Comparison of ENCODE assay signal across 16 cellular contexts in the genomic region with DNA sequence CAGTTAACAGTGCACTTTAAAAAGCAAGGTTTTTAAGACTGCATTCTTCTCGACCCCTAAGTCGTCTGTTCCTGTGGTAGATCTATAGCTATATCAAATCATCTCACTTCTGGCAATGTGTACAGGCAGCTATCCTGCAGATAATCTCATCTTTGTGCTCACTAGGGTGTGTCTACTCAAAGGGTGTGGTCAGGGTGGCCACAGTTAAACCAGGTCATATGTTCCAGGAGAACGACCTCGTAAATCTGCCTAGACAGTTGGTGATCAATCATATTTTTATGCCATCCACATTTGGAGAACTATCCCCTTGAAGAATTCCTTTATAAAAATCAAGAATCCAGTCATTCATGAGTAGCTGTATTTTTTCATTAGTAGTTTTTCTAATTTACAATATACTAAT. TPM values are rescaled to one million over a fixed set of nuclear protein-coding genes. Genes with fewer than 3 reads are reported as not detected.
DNase-seq lines count a peak whose midpoint lies in the region; ATAC-seq and TF ChIP-seq lines count a peak whose summit lies in the region.
"Had no signal": no experiment of that assay in that cellular context is flagged by ENCODE, and none has a peak within 500 bp of the region (broad histone marks: within the 10 kb centered on the region; RNA-seq: fewer than 3 reads in every experiment).

No MANE protein-coding gene starts in this region.

- no peak for TF ChIP-seq CTCF in HCT116 (IDR thresholded peaks at IDR 0.05 in 2 of 3, conservative IDR thresholded peaks at IDR 0.05 in 1 of 3; ENCODE audit: borderline replicate concordance in 1 of 3, insufficient read depth in 1 of 3, low read depth in 2 of 3, low read length in 2 of 3)
- TF ChIP-seq CTCF in VCaP (conservative IDR thresholded peaks at IDR 0.05): no peak
- TF ChIP-seq CTCF in SK-N-SH (IDR thresholded peaks at IDR 0.05): no peak

- peak overlapping the region; percentile 46 to 56 for H3K4me3 ChIP-seq in HCT116 (replicated peaks in 1 of 2; ENCODE audit: low read depth in 1 of 2, low read length in 2 of 2)
- H3K4me3 ChIP-seq in iPS-15b (ENCODE audit: low read depth, low read length): peak overlapping the region; percentile 64
- peak overlapping the region; percentile 8 for H3K4me3 ChIP-seq in rectal smooth muscle tissue (ENCODE audit: low read length)
- no peak overlapping the region for H3K4me3 ChIP-seq in SK-N-SH (ENCODE audit: low read depth in 2 of 2, low read length in 1 of 2)
- H3K4me3 ChIP-seq: BLaER1 treated with 17β-estradiol and CSF1 and Interleukin-3, amounts not matched to agents 10 nM and 100 nM had no signal

- H3K9ac ChIP-seq in HCT116 (ENCODE audit: low read length) (peak overlapping the region; percentile 55), iPS-15b (ENCODE audit: low read depth, low read length) (no peak overlapping the region), rectal smooth muscle tissue (ENCODE audit: low read length) (no peak overlapping the region), SK-N-SH (no peak overlapping the region)
- H3K9ac ChIP-seq: BLaER1 treated with 17β-estradiol and CSF1 and Interleukin-3, amounts not matched to agents 10 nM and 100 nM had no signal

- H2AFZ ChIP-seq in HCT116 (ENCODE audit: low read depth, low read length, poor library complexity, severe bottlenecking): peak overlapping the region; percentile 98
- no peak overlapping the region for H2AFZ ChIP-seq in SK-N-SH (ENCODE audit: low read depth)

- H3K9me3 ChIP-seq in HCT116 (ENCODE audit: control insufficient read depth in 1 of 2, insufficient read depth in 1 of 2, low read depth in 1 of 2, low read length in 2 of 2) (no peaks in the 10 kb centered on the region), iPS-15b (ENCODE audit: control insufficient read depth, insufficient read depth, low read length) (no peaks in the 10 kb centered on the region), SK-N-SH (no peaks in the 10 kb centered on the region)
- H3K9me3 ChIP-seq: BLaER1 treated with 17β-estradiol and CSF1 and Interleukin-3, amounts not matched to agents 10 nM and 100 nM; right atrium auricular region had no signal

- H3K4me2 ChIP-seq in HCT116 (ENCODE audit: low read length): peak overlapping the region; percentile 89
- no peak overlapping the region for H3K4me2 ChIP-seq in SK-N-SH

- H3K27me3 ChIP-seq in HCT116 (ENCODE audit: insufficient read depth, low read length): no peaks in the 10 kb centered on the region
- peaks cover 12% of the 10 kb centered on the region for H3K27me3 ChIP-seq in iPS-15b (ENCODE audit: control insufficient read depth, insufficient read depth, low read length)
- no peaks in the 10 kb centered on the region for H3K27me3 ChIP-seq in rectal smooth muscle tissue (ENCODE audit: control insufficient read depth, insufficient read depth, low read length)
- H3K27me3 ChIP-seq in SK-N-SH (ENCODE audit: insufficient read depth): no peaks in the 10 kb centered on the region
- H3K27me3 ChIP-seq: brain microvascular endothelial cell, right atrium auricular region had no signal

- H3K79me2 ChIP-seq in HCT116 (ENCODE audit: insufficient read depth, low read length) (no peaks in the 10 kb centered on the region), SK-N-SH (ENCODE audit: insufficient read depth) (no peaks in the 10 kb centered on the region)

- no peak for TF ChIP-seq POLR2A in HCT116 (IDR thresholded peaks at IDR 0.05; ENCODE audit: borderline replicate concordance, extremely low read depth, insufficient read depth, insufficient read length)

- WGBS in SK-N-SH (ENCODE audit: low lambda C conversion rate): 63% methylated on average over 4 of the region's 4 CpGs

- H3K9me2 ChIP-seq in HCT116 (ENCODE audit: insufficient read depth) (no peaks in the 10 kb centered on the region), SK-N-SH (no peaks in the 10 kb centered on the region)

- H3F3A ChIP-seq in SK-N-SH (replicated peaks; ENCODE audit: insufficient read depth): peaks cover 2% of the 10 kb centered on the region

- intact Hi-C loops in HCT116 (cut with micrococcal nuclease): no loop called here

- H3K27ac ChIP-seq in HCT116 (ENCODE audit: low read depth, low read length) (no peak overlapping the region), VCaP (peak overlapping the region; percentile 71), rectal smooth muscle tissue (ENCODE audit: low read depth, low read length) (no peak overlapping the region), SK-N-SH (ENCODE audit: low read depth in 2 of 2, low read length in 1 of 2) (no peak overlapping the region)
- H3K27ac ChIP-seq: BLaER1 treated with 17β-estradiol and CSF1 and Interleukin-3, amounts not matched to agents 10 nM and 100 nM; brain microvascular endothelial cell; right atrium auricular region had no signal

- RAD21 ChIA-PET in HCT116 (lab: Charles Lee; ENCODE audit: low non-redundant PET in 1 of 2, low total read pairs in 2 of 2, uncharacterized antibody in 2 of 2, unreplicated experiment in 2 of 2): interaction anchor here in 1 of 2 experiments (1.3 kb wide), 1 partner anchor 296 kb away, joined by 3 read pairs; no protein-coding TSS in a partner anchor

- H3K36me3 ChIP-seq in HCT116 (ENCODE audit: control insufficient read depth in 1 of 2, insufficient read depth in 2 of 2, low read length in 2 of 2) (no peaks in the 10 kb centered on the region), iPS-15b (ENCODE audit: control insufficient read depth, insufficient read depth, low read length) (no peaks in the 10 kb centered on the region), rectal smooth muscle tissue (ENCODE audit: control insufficient read depth, insufficient read depth, low read length) (no peaks in the 10 kb centered on the region), SK-N-SH (replicated peaks in 1 of 2; ENCODE audit: control insufficient read depth in 1 of 2, insufficient read depth in 2 of 2, low read length in 1 of 2) (no peaks in the 10 kb centered on the region)
- H3K36me3 ChIP-seq: BLaER1 treated with 17β-estradiol and CSF1 and Interleukin-3, amounts not matched to agents 10 nM and 100 nM; brain microvascular endothelial cell; right atrium auricular region had no signal

- H3K4me1 ChIP-seq in HCT116 (ENCODE audit: control insufficient read depth in 1 of 2, insufficient read depth in 2 of 2, low read length in 2 of 2) (peaks cover 5 to 24% of the 10 kb centered on the region in 2 experiments; a peak in 3 of 4 replicates), iPS-15b (ENCODE audit: control insufficient read depth, insufficient read depth, low read length) (peaks cover 9% of the 10 kb centered on the region), rectal smooth muscle tissue (ENCODE audit: control insufficient read depth, insufficient read depth, low read length) (no peaks in the 10 kb centered on the region), SK-N-SH (ENCODE audit: control insufficient read depth in 1 of 2, insufficient read depth in 2 of 2, low read depth in 1 of 2, low read length in 1 of 2) (peaks cover 5 to 10% of the 10 kb centered on the region in 2 experiments; a peak in 3 of 4 replicates)

- POLR2A ChIA-PET in HCT116 (lab: Charles Lee) (no interaction called here), SK-N-SH (lab: Yijun Ruan, JAX) (no interaction called here)

- CTCF ChIA-PET in HCT116 (lab: Charles Lee) (interaction anchor here (1.1 to 1.3 kb wide), 3 partner anchors 33 to 329 kb away, joined by 3 to 4 read pairs (median 3); no protein-coding TSS in a partner anchor), SK-N-SH (lab: Yijun Ruan, JAX) (interaction anchor here (0.9 to 10.7 kb wide), 2 partner anchors 31 to 296 kb away, joined by 3 to 142 read pairs; no protein-coding TSS in a partner anchor)

- peak; percentile 26 for DNase-seq in HCT116 (ENCODE audit: low read depth, low spot score)
- DNase-seq in SK-N-SH: no peak
- no peak for DNase-seq in SKM-1 treated with dmso at 0.1 percent for 144 hours (lab: John Stamatoyannopoulos, UW; ENCODE audit: unreplicated experiment)
- DNase-seq in nucleus accumbens (lab: John Stamatoyannopoulos, UW): no peak
- DNase-seq: activated CD4-positive, alpha-beta T cell treated with anti-CD3 and anti-CD28 coated beads, Interleukin-2, amount 10 ng/mL, durations not matched to agents 7 days and 5 days; brain microvascular endothelial cell; EL; hippocampal formation; NCI-H1694 treated with DMSO at 0.1 percent for 48 hours; SW 1271 had no signal

- no peak for TF ChIP-seq RAD21 in HCT116 (IDR thresholded peaks at IDR 0.05; ENCODE audit: low read depth)
- no peak for TF ChIP-seq RAD21 in SK-N-SH (IDR thresholded peaks at IDR 0.05; ENCODE audit: low read length)

- ATAC-seq in HCT116 (peak; percentile 58), HG03039 (IDR thresholded peaks at IDR 0.05; ENCODE audit: unreplicated experiment) (no peak)

- no peak for TF ChIP-seq EP300 in SK-N-SH (IDR thresholded peaks at IDR 0.05; ENCODE audit: borderline replicate concordance in 1 of 2, low read depth in 1 of 2, low read length in 1 of 2)

- H4K20me1 ChIP-seq in HCT116 (ENCODE audit: insufficient read depth) (no peaks in the 10 kb centered on the region), SK-N-SH (ENCODE audit: insufficient read depth) (no peaks in the 10 kb centered on the region)
- H4K20me1 ChIP-seq: BLaER1 treated with 17β-estradiol and CSF1 and Interleukin-3, amounts not matched to agents 10 nM and 100 nM had no signal

- BruUV-seq in HCT116 (replicated peaks; lab: Mats Ljungman, UMichigan): no TSS peak

TF ChIP-seq in HCT116, 20 proteins besides CTCF, POLR2A, EP300 and RAD21 (continues in another document):
- TF ChIP-seq CBX3 (IDR thresholded peaks at IDR 0.05; ENCODE audit: low read depth) (peak; percentile 25; the same call in 1 of the 2 replicates), YY1 (IDR thresholded peaks at IDR 0.05; ENCODE audit: extremely low read depth, insufficient replicate concordance, low read depth, low read length) (no peak), TCF7L2 (IDR thresholded peaks at IDR 0.05; ENCODE audit: borderline replicate concordance, extremely low read depth, insufficient read depth, insufficient read length) (no peak), EZH2 (IDR thresholded peaks at IDR 0.05) (no peak), EGR1 (IDR thresholded peaks at IDR 0.05; ENCODE audit: low read depth) (no peak), ZFX (IDR thresholded peaks at IDR 0.05) (no peak), POLR2AphosphoS5 (IDR thresholded peaks at IDR 0.05; ENCODE audit: low read depth, low read length) (no peak)

TF ChIP-seq in SK-N-SH, 30 proteins besides CTCF, POLR2A, EP300 and RAD21:
- TF ChIP-seq RCOR1 (IDR thresholded peaks at IDR 0.05; ENCODE audit: low read length): no peak

RNA-seq across cellular contexts. Expression of a gene that starts 3.0 kb away (rescaled TPM):
- 4.9 TPM for total RNA-seq in HCT116 (2021; ENCODE audit: unreplicated experiment)
- polyA plus RNA-seq in HCT116 (2012): 0.45 and 1.0 TPM in 2 replicates
- polyA plus RNA-seq in SK-N-SH (2012; rRNA removed): 6.0 and 11.3 TPM in 2 replicates
- 8.7 and 9.8 TPM in 2 replicates for polyA plus RNA-seq in SK-N-SH (2012; cell fraction: cytosol; rRNA removed)
- 6.1 and 11.5 TPM in 2 replicates for polyA plus RNA-seq in SK-N-SH (2012; cell fraction: nucleus; rRNA removed)
- total RNA-seq: activated CD4-positive, alpha-beta T cell treated with anti-CD3 and anti-CD28 coated beads, Interleukin-2, amount 10 ng/mL, durations not matched to agents 7 days and 5 days had no signal

Comparison
In these comparisons a context has a peak if more than half of its experiments do, and no peak if none do; other contexts are left out.
1. H3K4me3 ChIP-seq: peak in HCT116 (2 of 2), iPS-15b (single experiment) and rectal smooth muscle tissue (single experiment); none in SK-N-SH (0 of 2).